16 cellular contexts compared by ENCODE assay signal in genomic region chr6:5151955-5152401, GRCh38.
DNase-seq lines count a peak whose midpoint lies in the region; ATAC-seq and TF ChIP-seq lines count a peak whose summit lies in the region.
"Had no signal": no experiment of that assay in that cellular context is flagged by ENCODE, and none has a peak within 500 bp of the region (broad histone marks: within the 10 kb centered on the region; RNA-seq: fewer than 3 reads in every experiment).

No MANE protein-coding gene starts in this region.

- H3K27me3 Mint-ChIP-seq in endothelial cell (ENCODE audit: unreplicated experiment), result peaks cover 2% of the 10 kb centered on the region

- no peaks in the 10 kb centered on the region for H3K36me3 Mint-ChIP-seq in endothelial cell (ENCODE audit: low read depth, unreplicated experiment)

- H3K4me1 ChIP-seq in foreskin keratinocyte, result peaks cover 13% of the 10 kb centered on the region
- H3K4me1 ChIP-seq: pancreas, Peyer's patch had no signal

- H3K27ac Mint-ChIP-seq in endothelial cell (ENCODE audit: unreplicated experiment), result no peak overlapping the region

- no peaks in the 10 kb centered on the region for H3K4me1 Mint-ChIP-seq in endothelial cell (ENCODE audit: unreplicated experiment)

- no peaks in the 10 kb centered on the region for H3K27me3 ChIP-seq in foreskin keratinocyte
- H3K27me3 ChIP-seq: pancreas, Peyer's patch had no signal

- peak overlapping the region; percentile 71 for H3K27ac ChIP-seq in foreskin keratinocyte
- H3K27ac ChIP-seq: pancreas, Peyer's patch had no signal

- no peak for TF ChIP-seq CTCF in foreskin keratinocyte (conservative IDR thresholded peaks at IDR 0.05)
- no peak for TF ChIP-seq CTCF in endothelial cell (IDR thresholded peaks at IDR 0.05; ENCODE audit: unreplicated experiment)

- ATAC-seq in foreskin keratinocyte (peak; percentile 97), HG02981 (IDR thresholded peaks at IDR 0.05; ENCODE audit: unreplicated experiment) (no peak), GM18909 (IDR thresholded peaks at IDR 0.05; ENCODE audit: poor library complexity, unreplicated experiment) (no peak)
- ATAC-seq: HepG2, left lobe of liver, pancreas had no signal

- no peak overlapping the region for H3K4me3 Mint-ChIP-seq in endothelial cell (ENCODE audit: unreplicated experiment)

- DNase-seq in HPDE6-E6E7 (ENCODE audit: extremely low spot score) (peak; percentile 37), amygdala (lab: John Stamatoyannopoulos, UW) (peak in 35 of 56 donors; percentile 16 to 72 (median 39)), foreskin keratinocyte (peak; percentile 85 to 90), superior temporal gyrus (ENCODE audit: extremely low spot score) (peak; percentile 70), endothelial cell (ENCODE audit: low spot score) (no peak), SW480 (ENCODE audit: low spot score) (no peak)
- DNase-seq: activated T-cell treated with anti-CD3 and anti-CD28 coated beads for 4 hours; aorta; NCI-H187 treated with DMSO at 0.1 percent for 48 hours; pancreas; Peyer's patch; stimulated activated CD4-positive, alpha-beta T cell treated with anti-CD3 and anti-CD28 coated beads, Interleukin-4, amount 100 ng/mL, for 24 hours had no signal

- no peaks in the 10 kb centered on the region for H3K9me3 Mint-ChIP-seq in endothelial cell (ENCODE audit: unreplicated experiment)

Comparison
In these comparisons a context has a peak if more than half of its experiments do, and no peak if none do; other contexts are left out.
1. DNase-seq: peak in HPDE6-E6E7 (single experiment), amygdala (35 of 56), foreskin keratinocyte (2 of 2) and superior temporal gyrus (single experiment); none in endothelial cell (single experiment) and SW480 (single experiment).